ENCODE assay signal across 12 cellular contexts in the genomic region with DNA sequence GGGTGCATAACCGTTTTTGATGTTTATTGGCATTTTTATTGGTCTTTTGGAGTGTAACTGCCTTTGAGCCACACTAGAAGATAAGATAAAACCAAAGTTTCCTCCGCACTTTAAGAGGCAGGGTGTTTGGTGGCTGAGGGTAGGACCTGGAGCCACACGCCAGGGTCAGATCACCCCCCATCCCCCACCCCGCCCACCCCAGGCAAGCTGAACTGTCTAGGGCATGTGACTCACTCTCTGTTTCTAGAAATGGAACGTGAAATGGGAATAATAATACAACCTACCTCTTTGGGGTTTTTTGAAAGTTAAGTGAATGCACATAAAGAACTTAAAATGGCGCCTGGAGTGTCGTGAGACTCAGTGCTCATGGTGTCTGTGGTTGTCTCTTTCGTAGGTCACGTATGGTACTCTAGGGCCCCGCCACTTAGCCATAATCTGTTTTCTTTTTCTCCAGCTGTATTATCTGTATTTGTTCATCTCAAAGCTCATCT. TPM values are rescaled to one million over a fixed set of nuclear protein-coding genes. Genes with fewer than 3 reads are reported as not detected.
DNase-seq lines count a peak whose midpoint lies in the region; ATAC-seq, FAIRE-seq and TF ChIP-seq lines count a peak whose summit lies in the region.
"Had no signal": no experiment of that assay in that cellular context is flagged by ENCODE, and none has a peak within 500 bp of the region (broad histone marks: within the 10 kb centered on the region; RNA-seq: fewer than 3 reads in every experiment).

No MANE protein-coding gene starts in this region.

- no peak for FAIRE-seq in HepG2 (lab: Jason Lieb, UNC)
- FAIRE-seq: colon had no signal

- peaks cover 74% of the 10 kb centered on the region for H3K79me2 ChIP-seq in HepG2 (ENCODE audit: insufficient read depth, low read length)

- H3K4me1 ChIP-seq in HepG2 (ENCODE audit: insufficient read depth, low read length) (peaks cover 23% of the 10 kb centered on the region), HAP-1 (no peaks in the 10 kb centered on the region)
- H3K4me1 ChIP-seq: parathyroid adenoma had no signal

- TF ChIP-seq EP300 in HepG2 (IDR thresholded peaks at IDR 0.05; ENCODE audit: low read depth in 2 of 2, low read length in 2 of 2) (no peak), HepG2 (CRISPR knock-in tag; IDR thresholded peaks at IDR 0.05; ENCODE audit: borderline replicate concordance) (no peak)

- H3K27me3 ChIP-seq in HepG2 (ENCODE audit: control insufficient read depth in 1 of 2, insufficient read depth in 2 of 2, low read length in 2 of 2) (no peaks in the 10 kb centered on the region), HAP-1 (ENCODE audit: low read depth) (no peaks in the 10 kb centered on the region)
- H3K27me3 ChIP-seq: gastroesophageal sphincter had no signal

- no peak overlapping the region for H3K27ac ChIP-seq in HepG2 (ENCODE audit: extremely low read length, insufficient read depth, low read length)
- H3K27ac ChIP-seq: parathyroid adenoma had no signal

- H3K9me3 ChIP-seq in HepG2 (ENCODE audit: low read length) = no peaks in the 10 kb centered on the region
- H3K9me3 ChIP-seq in HAP-1 = no peaks in the 10 kb centered on the region
- H3K9me3 ChIP-seq: gastroesophageal sphincter had no signal

- H3K9me3 Mint-ChIP-seq in IgD-negative memory B cell = no peaks in the 10 kb centered on the region
- no peaks in the 10 kb centered on the region for H3K9me3 Mint-ChIP-seq in activated CD4-positive, alpha-beta T cell treated with anti-CD3 and anti-CD28 coated beads, Interleukin-2, amount 10 ng/mL, durations not matched to agents 24 days and 14 days

- no peak for TF ChIP-seq POLR2A in HepG2 (IDR thresholded peaks at IDR 0.05; ENCODE audit: insufficient read depth in 1 of 2, low read depth in 2 of 2, low read length in 2 of 2)

- peak; percentile 82 for DNase-seq in activated CD4-positive, alpha-beta T cell treated with anti-CD3 and anti-CD28 coated beads, Interleukin-2, amount 10 ng/mL, durations not matched to agents 24 days and 14 days
- peak; percentile 73 for DNase-seq in central memory CD4-positive, alpha-beta T cell
- DNase-seq in stimulated activated CD4-positive, alpha-beta T cell treated with anti-CD3 and anti-CD28 coated beads, Interleukin-4, amount 100 ng/mL, for 24 hours = peak; percentile 58
- DNase-seq in inferior parietal cortex (ENCODE audit: extremely low spot score) (no peak), ureter (ENCODE audit: low spot score) (no peak), HepG2 (ENCODE audit: low spot score) (no peak), HAP-1 (ENCODE audit: low spot score in 2 of 2) (no peak)
- DNase-seq: NCI-H526 had no signal

- peak overlapping the region; percentile 12 to 66 (median 37) for H3K4me3 Mint-ChIP-seq in IgD-negative memory B cell
- H3K4me3 Mint-ChIP-seq in activated CD4-positive, alpha-beta T cell treated with anti-CD3 and anti-CD28 coated beads, Interleukin-2, amount 10 ng/mL, durations not matched to agents 24 days and 14 days = peak overlapping the region; percentile 80

- intact Hi-C loops in activated CD4-positive, alpha-beta T cell treated with anti-CD3 and anti-CD28 coated beads, Interleukin-2, amount 10 ng/mL, durations not matched to agents 24 days and 14 days (cut with micrococcal nuclease) = loop anchor here (1.0 to 5.0 kb wide), 3 partner anchors 7 to 1440 kb away; a partner anchor contains a TSS
- intact Hi-C loops in HepG2 (cut with micrococcal nuclease; ENCODE audit: unreplicated experiment) = no loop called here

- H3K4me3 ChIP-seq in HepG2 (replicated peaks in 1 of 3; ENCODE audit: insufficient read depth in 1 of 3, low read depth in 2 of 3, low read length in 3 of 3) = no peak overlapping the region
- H3K4me3 ChIP-seq in HAP-1 = no peak overlapping the region
- H3K4me3 ChIP-seq: gastroesophageal sphincter had no signal

- no peak overlapping the region for H3K4me2 ChIP-seq in HepG2 (ENCODE audit: low read depth, low read length)

- TF ChIP-seq RAD21 in HepG2 (CRISPR knock-in tag; IDR thresholded peaks at IDR 0.05) = no peak

- CTCF ChIA-PET in HepG2 (lab: Yijun Ruan, JAX; ENCODE audit: low intra/inter-chr PET ratio, low total read pairs) = no interaction called here

- no peak overlapping the region for H2AFZ ChIP-seq in HepG2 (ENCODE audit: low read length)
- H2AFZ ChIP-seq: parathyroid adenoma had no signal

- H4K20me1 ChIP-seq in HepG2 (ENCODE audit: insufficient read depth, low read length) = no peaks in the 10 kb centered on the region

- H3K27ac Mint-ChIP-seq in IgD-negative memory B cell = peak overlapping the region; percentile 86 to 98 (median 98)
- peak overlapping the region; percentile 96 for H3K27ac Mint-ChIP-seq in activated CD4-positive, alpha-beta T cell treated with anti-CD3 and anti-CD28 coated beads, Interleukin-2, amount 10 ng/mL, durations not matched to agents 24 days and 14 days

- peaks cover 52 to 69% (median 65%) of the 10 kb centered on the region in 3 donors for H3K4me1 Mint-ChIP-seq in IgD-negative memory B cell
- peaks cover 78% of the 10 kb centered on the region for H3K4me1 Mint-ChIP-seq in activated CD4-positive, alpha-beta T cell treated with anti-CD3 and anti-CD28 coated beads, Interleukin-2, amount 10 ng/mL, durations not matched to agents 24 days and 14 days

- H3K27me3 Mint-ChIP-seq in IgD-negative memory B cell = no peaks in the 10 kb centered on the region
- no peaks in the 10 kb centered on the region for H3K27me3 Mint-ChIP-seq in activated CD4-positive, alpha-beta T cell treated with anti-CD3 and anti-CD28 coated beads, Interleukin-2, amount 10 ng/mL, durations not matched to agents 24 days and 14 days

- 97% methylated on average over 10 of the region's 10 CpGs for WGBS in HepG2 (ENCODE audit: low lambda C conversion rate)

- peaks cover 6 to 31% of the 10 kb centered on the region in 2 experiments; a peak in 4 of 5 replicates for H3K36me3 ChIP-seq in HepG2 (replicated peaks in 1 of 2; ENCODE audit: control insufficient read depth in 1 of 2, insufficient read depth in 2 of 2, low read length in 2 of 2)
- H3K36me3 ChIP-seq in HAP-1 (replicated peaks) = peaks cover 15% of the 10 kb centered on the region
- H3K36me3 ChIP-seq: gastroesophageal sphincter had no signal

- TF ChIP-seq CTCF in HepG2 (CRISPR knock-in tag; IDR thresholded peaks at IDR 0.05) = no peak

- no peak for ATAC-seq in HepG2
- ATAC-seq: gastroesophageal sphincter had no signal

- no peak overlapping the region for H3K9ac ChIP-seq in HepG2 (ENCODE audit: insufficient read depth, low read depth, low read length)
- H3K9ac ChIP-seq: parathyroid adenoma had no signal

- POLR2A ChIA-PET in HepG2 (lab: Yijun Ruan, JAX) = no interaction called here

- BruUV-seq in HepG2 (replicated peaks; lab: Mats Ljungman, UMichigan) = no TSS peak

- in situ Hi-C loops in HepG2 (cut with HindIII; ENCODE audit: extremely low pct_ligation_motif_present, low pct_unique_long_range_greater_than_20kb) = no loop called here
- in situ Hi-C loops in HAP-1 (cut with MboI; ENCODE audit: low sequenced_read_pairs) = no loop called here

- peaks cover 4% of the 10 kb centered on the region for H3K36me3 Mint-ChIP-seq in IgD-negative memory B cell
- H3K36me3 Mint-ChIP-seq in activated CD4-positive, alpha-beta T cell treated with anti-CD3 and anti-CD28 coated beads, Interleukin-2, amount 10 ng/mL, durations not matched to agents 24 days and 14 days (ENCODE audit: low read depth) = peaks cover 37% of the 10 kb centered on the region

TF ChIP-seq in HepG2, 621 proteins besides CTCF, POLR2A, EP300 and RAD21 (continues in another document):
- TF ChIP-seq ATF1 (CRISPR knock-in tag; IDR thresholded peaks at IDR 0.05) (no peak), ZNF792 (CRISPR knock-in tag; IDR thresholded peaks at IDR 0.05) (no peak), RFXAP (CRISPR knock-in tag; IDR thresholded peaks at IDR 0.05; ENCODE audit: borderline replicate concordance) (no peak)
- TF ChIP-seq, protein P1, sequence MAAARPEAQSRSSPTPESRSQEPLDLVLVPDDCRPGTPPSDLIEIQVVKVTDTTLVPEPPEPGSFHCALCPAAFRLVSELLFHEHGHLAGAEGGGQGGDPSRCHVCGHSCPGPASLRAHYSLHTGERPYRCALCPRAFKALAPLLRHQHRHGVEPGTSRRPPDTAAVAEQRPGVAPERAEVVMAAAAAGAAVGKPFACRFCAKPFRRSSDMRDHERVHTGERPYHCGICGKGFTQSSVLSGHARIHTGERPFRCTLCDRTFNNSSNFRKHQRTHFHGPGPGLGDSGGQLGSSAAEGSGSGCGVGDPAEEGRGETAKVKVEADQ (CRISPR knock-in tag; IDR thresholded peaks at IDR 0.05; ENCODE audit: borderline replicate concordance) = no peak

RNA-seq across cellular contexts. Expression of a gene that starts 56.0 kb away (rescaled TPM):
- polyA plus RNA-seq in IgD-negative memory B cell (106 TPM), HepG2 (2011; rRNA removed) (68.1 and 78.5 TPM in 2 replicates)
- 160 and 181 TPM in 2 replicates for total RNA-seq in activated CD4-positive, alpha-beta T cell treated with anti-CD3 and anti-CD28 coated beads, Interleukin-2, amount 10 ng/mL, durations not matched to agents 24 days and 14 days
- total RNA-seq in ureter (155 TPM), HepG2 (2016; rRNA removed; fragmentation: Illumina TruSeq; extraction: Trizol) (74.3 and 94.8 TPM in 2 replicates)
- 82.8 and 86.5 TPM in 2 replicates for total RNA-seq in HepG2 (2016; cell fraction: cytosol; rRNA removed; fragmentation: Illumina TruSeq; extraction: Trizol; ENCODE audit: low read depth)
- 71.4 and 92.2 TPM in 2 replicates for total RNA-seq in HepG2 (2016; cell fraction: insoluble cytoplasmic fraction; rRNA removed; fragmentation: Illumina TruSeq; extraction: Trizol)
- total RNA-seq in HepG2 (2016; cell fraction: membrane; rRNA removed; fragmentation: Illumina TruSeq; extraction: Trizol) = 125 and 142 TPM in 2 replicates
- total RNA-seq in HepG2 (2016; cell fraction: nucleus; rRNA removed; fragmentation: Illumina TruSeq; extraction: Trizol) = 51.6 and 56.6 TPM in 2 replicates
- 38.4 and 55.1 TPM in 2 replicates for polyA plus RNA-seq in HepG2 (2011; cell fraction: cytosol; rRNA removed)
- polyA plus RNA-seq in HepG2 (2011; cell fraction: nucleus; rRNA removed) = 57.2 and 60.5 TPM in 2 replicates
- 61.1 and 92.0 TPM in 2 replicates for polyA plus RNA-seq in HepG2 (2012)
- polyA plus RNA-seq in HepG2 (2016; cell fraction: cytosol; fragmentation: Illumina TruSeq; extraction: Trizol; ENCODE audit: low read depth) = 97.1 and 105 TPM in 2 replicates
- polyA plus RNA-seq in HepG2 (2016; cell fraction: insoluble cytoplasmic fraction; fragmentation: Illumina TruSeq; extraction: Trizol; ENCODE audit: low read depth) = 87.9 and 89.9 TPM in 2 replicates
- 110 and 121 TPM in 2 replicates for polyA plus RNA-seq in HepG2 (2016; cell fraction: membrane; fragmentation: Illumina TruSeq; extraction: Trizol; ENCODE audit: low read depth)
- 63.8 and 64.0 TPM in 2 replicates for polyA plus RNA-seq in HepG2 (2016; cell fraction: nucleus; fragmentation: Illumina TruSeq; extraction: Trizol; ENCODE audit: insufficient read depth, low read depth)
- 69.0 and 106 TPM in 2 replicates for polyA minus RNA-seq in HepG2 (2011; rRNA and poly(A)+ RNA removed; ENCODE audit: low replicate concordance)
- 67.1 and 70.9 TPM in 2 replicates for polyA minus RNA-seq in HepG2 (2011; cell fraction: cytosol; rRNA and poly(A)+ RNA removed)
- 110 and 115 TPM in 2 replicates for polyA minus RNA-seq in HepG2 (2011; cell fraction: nucleus; rRNA and poly(A)+ RNA removed)

Comparison
In these comparisons a context has a peak if more than half of its experiments do, and no peak if none do; other contexts are left out.
1. DNase-seq: peak in activated CD4-positive, alpha-beta T cell treated with anti-CD3 and anti-CD28 coated beads, Interleukin-2, amount 10 ng/mL, durations not matched to agents 24 days and 14 days (single experiment), central memory CD4-positive, alpha-beta T cell (single experiment) and stimulated activated CD4-positive, alpha-beta T cell treated with anti-CD3 and anti-CD28 coated beads, Interleukin-4, amount 100 ng/mL, for 24 hours (single experiment); none in inferior parietal cortex (single experiment), ureter (single experiment), HepG2 (single experiment) and HAP-1 (0 of 2).